In genomic region chr5:42518595-42519067, GRCh38 we compare ENCODE assay signal across 1 cellular context.
TF ChIP-seq lines count a peak whose summit lies in the region.

No MANE protein-coding gene starts in this region.

TF ChIP-seq in IMR-90, 13 proteins besides CTCF, POLR2A, EP300 and RAD21 (continued from another document):
- TF ChIP-seq FOS (IDR thresholded peaks at IDR 0.05; ENCODE audit: low read depth, low read length) (no peak), CHD1 (IDR thresholded peaks at IDR 0.05; ENCODE audit: low read depth, low read length) (no peak), ELK1 (IDR thresholded peaks at IDR 0.05; ENCODE audit: borderline replicate concordance, low read depth, low read length) (no peak), MAZ (IDR thresholded peaks at IDR 0.05; ENCODE audit: borderline replicate concordance, low read depth, low read length) (no peak), MAFK (IDR thresholded peaks at IDR 0.05; ENCODE audit: low read depth, low read length) (no peak), NFE2L2 (IDR thresholded peaks at IDR 0.05; ENCODE audit: low read depth, low read length) (no peak), CEBPB (IDR thresholded peaks at IDR 0.05; ENCODE audit: low read depth, low read length) (no peak), USF2 (IDR thresholded peaks at IDR 0.05; ENCODE audit: low read depth, low read length) (no peak), MXI1 (IDR thresholded peaks at IDR 0.05; ENCODE audit: borderline replicate concordance, low read depth, low read length) (no peak), BHLHE40 (IDR thresholded peaks at IDR 0.05; ENCODE audit: low read depth, low read length) (no peak)
